17 cellular contexts compared by ENCODE assay signal in genomic region chr2:12243381-12243780, GRCh38.
A peak's percentile ranks its signal among the peaks of the same experiment; 100 is the strongest.
DNase-seq lines count a peak whose midpoint lies in the region; TF ChIP-seq lines count a peak whose summit lies in the region.
"Had no signal": no experiment of that assay in that cellular context is flagged by ENCODE, and none has a peak within 500 bp of the region (broad histone marks: within the 10 kb centered on the region; RNA-seq: fewer than 3 reads in every experiment).

No MANE protein-coding gene starts in this region.

- no peaks in the 10 kb centered on the region for H3K79me2 ChIP-seq in Loucy (ENCODE audit: insufficient read depth, low read length)
- no peaks in the 10 kb centered on the region for H3K79me2 ChIP-seq in neural progenitor cell (ENCODE audit: low read depth)
- H3K79me2 ChIP-seq in trophoblast cell (ENCODE audit: control insufficient read depth, insufficient read depth, low read length, poor library complexity): no peaks in the 10 kb centered on the region

- no peak overlapping the region for H4K8ac ChIP-seq in trophoblast cell (ENCODE audit: low read depth, low read length)

- no peak overlapping the region for H2BK12ac ChIP-seq in trophoblast cell (ENCODE audit: low read length)

- CTCF ChIA-PET in CD8-positive, alpha-beta memory T cell (lab: Charles Lee): no interaction called here

- H3K27me3 ChIP-seq in Loucy (ENCODE audit: insufficient read depth, low read length, poor library complexity, severe bottlenecking) (no peaks in the 10 kb centered on the region), neural progenitor cell (no peaks in the 10 kb centered on the region), trophoblast cell (ENCODE audit: insufficient read depth, low read length) (no peaks in the 10 kb centered on the region)
- H3K27me3 ChIP-seq in CD8-positive, alpha-beta memory T cell (ENCODE audit: insufficient read depth, low read length, poor library complexity, severe bottlenecking): no peaks in the 10 kb centered on the region

- H4K20me1 ChIP-seq in Loucy (ENCODE audit: insufficient read depth, low read length, poor library complexity, severe bottlenecking) (no peaks in the 10 kb centered on the region), neural progenitor cell (ENCODE audit: low read depth) (no peaks in the 10 kb centered on the region)

- no peak overlapping the region for H3K4me3 ChIP-seq in AG10803 (ENCODE audit: low read length)
- no peak overlapping the region for H3K4me3 ChIP-seq in Loucy (ENCODE audit: low read length, poor library complexity, severe bottlenecking)
- H3K4me3 ChIP-seq in neural progenitor cell: no peak overlapping the region
- H3K4me3 ChIP-seq in trophoblast cell (ENCODE audit: low read depth, low read length): no peak overlapping the region
- H3K4me3 ChIP-seq in CD8-positive, alpha-beta memory T cell (ENCODE audit: low read length): no peak overlapping the region
- H3K4me3 ChIP-seq: GM12878 had no signal

- H3K9me3 Mint-ChIP-seq in neural progenitor cell: no peaks in the 10 kb centered on the region
- no peaks in the 10 kb centered on the region for H3K9me3 Mint-ChIP-seq in CD8-positive, alpha-beta memory T cell
- H3K9me3 Mint-ChIP-seq: CD4-positive, alpha-beta T cell; IgD-negative memory B cell had no signal

- H3K23ac ChIP-seq in trophoblast cell (ENCODE audit: low read length): no peak overlapping the region

- no peaks in the 10 kb centered on the region for H3K9me2 ChIP-seq in Loucy (replicated peaks; ENCODE audit: low read depth, low read length)

- WGBS in trophoblast cell (ENCODE audit: extremely low coverage, insufficient coverage, insufficient read length): no CpG with 5 or more reads among the region's 2 CpGs

- H2AFZ ChIP-seq in Loucy (ENCODE audit: low read length) (0 out of 2 replicates have a peak overlapping the region, but pooled peaks have one; percentile 4), neural progenitor cell (replicated peaks) (peak overlapping the region; percentile 52), trophoblast cell (ENCODE audit: insufficient read depth, low read length, poor library complexity) (no peak overlapping the region)

- no peak overlapping the region for H2BK120ac ChIP-seq in trophoblast cell (ENCODE audit: insufficient read depth, low read length, poor library complexity)

- H3K27ac ChIP-seq in neural progenitor cell (no peak overlapping the region), trophoblast cell (ENCODE audit: low read depth, low read length) (no peak overlapping the region)
- H3K27ac ChIP-seq in CD8-positive, alpha-beta memory T cell (ENCODE audit: low read depth, low read length): no peak overlapping the region
- H3K27ac ChIP-seq: C4-2B had no signal

- no peaks in the 10 kb centered on the region for H3K27me3 Mint-ChIP-seq in neural progenitor cell (ENCODE audit: insufficient read depth, low read depth)
- peaks cover 3 to 4% of the 10 kb centered on the region in 2 donors for H3K27me3 Mint-ChIP-seq in CD8-positive, alpha-beta memory T cell
- H3K27me3 Mint-ChIP-seq: CD4-positive, alpha-beta T cell had no signal

- H3K79me1 ChIP-seq in trophoblast cell (ENCODE audit: low read length): no peaks in the 10 kb centered on the region

- no peak for TF ChIP-seq CTCF in AG10803 (conservative IDR thresholded peaks at IDR 0.05; ENCODE audit: low read length)
- no peak for TF ChIP-seq CTCF in Loucy (conservative IDR thresholded peaks at IDR 0.05; ENCODE audit: low read length)
- TF ChIP-seq CTCF in neural progenitor cell (IDR thresholded peaks at IDR 0.05): no peak

- no peaks in the 10 kb centered on the region for H3K36me3 Mint-ChIP-seq in neural progenitor cell
- H3K36me3 Mint-ChIP-seq in CD8-positive, alpha-beta memory T cell: peaks cover 0 to 5% (median 0%) of the 10 kb centered on the region in 3 donors
- H3K36me3 Mint-ChIP-seq: IgD-negative memory B cell had no signal

- no peak overlapping the region for H4K91ac ChIP-seq in trophoblast cell (ENCODE audit: low read depth, low read length)

- H3K9ac ChIP-seq in Loucy (ENCODE audit: low read depth, low read length, poor library complexity, severe bottlenecking): no peak overlapping the region
- H3K9ac ChIP-seq in neural progenitor cell: no peak overlapping the region
- no peak overlapping the region for H3K9ac ChIP-seq in trophoblast cell (ENCODE audit: low read length)

- H3K9me3 ChIP-seq in Loucy (ENCODE audit: insufficient read depth, low read depth, low read length) (no peaks in the 10 kb centered on the region), neural progenitor cell (ENCODE audit: low read depth) (no peaks in the 10 kb centered on the region), trophoblast cell (ENCODE audit: insufficient read depth, low read depth, low read length) (no peaks in the 10 kb centered on the region)
- H3K9me3 ChIP-seq in CD8-positive, alpha-beta memory T cell (ENCODE audit: low read length): no peaks in the 10 kb centered on the region

- H3K18ac ChIP-seq in trophoblast cell (ENCODE audit: low read length): no peak overlapping the region

- no peaks in the 10 kb centered on the region for H3F3A ChIP-seq in Loucy (ENCODE audit: low read depth)
- H3F3A ChIP-seq in neural progenitor cell (ENCODE audit: low read depth): no peaks in the 10 kb centered on the region

- H2BK5ac ChIP-seq in trophoblast cell (ENCODE audit: low read depth, low read length, poor library complexity): no peak overlapping the region

- H3K14ac ChIP-seq in trophoblast cell (ENCODE audit: low read length): no peak overlapping the region

- peak; percentile 37 for DNase-seq in AG10803 (ENCODE audit: low read depth)
- peak; percentile 25 for DNase-seq in astrocyte of the hippocampus (ENCODE audit: low read depth, low spot score)
- DNase-seq in neural progenitor cell (ENCODE audit: low spot score): no peak
- DNase-seq in posterior vena cava (ENCODE audit: low spot score): no peak
- no peak for DNase-seq in NOMO-1 treated with dmso at 0.1 percent for 144 hours (lab: John Stamatoyannopoulos, UW; ENCODE audit: unreplicated experiment)
- no peak for DNase-seq in trophoblast cell
- DNase-seq in CD8-positive, alpha-beta memory T cell: no peak
- DNase-seq: 8988T; AML-193; CD4-positive, alpha-beta T cell; DMS153; DMS79; KBM-7 had no signal

- H3K4me3 Mint-ChIP-seq in neural progenitor cell: no peak overlapping the region
- no peak overlapping the region for H3K4me3 Mint-ChIP-seq in CD8-positive, alpha-beta memory T cell
- H3K4me3 Mint-ChIP-seq: CD4-positive, alpha-beta T cell; IgD-negative memory B cell had no signal

- no peak overlapping the region for H4K12ac ChIP-seq in trophoblast cell (ENCODE audit: low read depth, low read length)

- POLR2A ChIA-PET in CD8-positive, alpha-beta memory T cell (lab: Charles Lee): no interaction called here

- intact Hi-C loops in posterior vena cava (cut with DNase I): no loop called here

- no peak overlapping the region for H3K27ac Mint-ChIP-seq in neural progenitor cell
- H3K27ac Mint-ChIP-seq in CD8-positive, alpha-beta memory T cell: no peak overlapping the region
- H3K27ac Mint-ChIP-seq: CD4-positive, alpha-beta T cell; IgD-negative memory B cell had no signal

- no peaks in the 10 kb centered on the region for H3K4me1 ChIP-seq in Loucy (ENCODE audit: insufficient read depth, low read length, poor library complexity, severe bottlenecking)
- H3K4me1 ChIP-seq in neural progenitor cell: no peaks in the 10 kb centered on the region
- no peaks in the 10 kb centered on the region for H3K4me1 ChIP-seq in trophoblast cell (ENCODE audit: control insufficient read depth in 1 of 2, insufficient read depth in 2 of 2, low read length in 2 of 2)
- H3K4me1 ChIP-seq in CD8-positive, alpha-beta memory T cell (ENCODE audit: insufficient read depth, low read length): no peaks in the 10 kb centered on the region

- H3K4ac ChIP-seq in trophoblast cell (ENCODE audit: low read depth, low read length): no peak overlapping the region

- H3K36me3 ChIP-seq in Loucy (ENCODE audit: insufficient read depth, low read length) (no peaks in the 10 kb centered on the region), neural progenitor cell (no peaks in the 10 kb centered on the region), trophoblast cell (ENCODE audit: control insufficient read depth in 1 of 2, insufficient read depth in 2 of 2, low read length in 2 of 2) (no peaks in the 10 kb centered on the region)
- no peaks in the 10 kb centered on the region for H3K36me3 ChIP-seq in CD8-positive, alpha-beta memory T cell (ENCODE audit: insufficient read depth, low read length)

- no peak overlapping the region for H3K4me2 ChIP-seq in Loucy (ENCODE audit: low read depth, low read length, poor library complexity, severe bottlenecking)
- H3K4me2 ChIP-seq in neural progenitor cell: no peak overlapping the region
- H3K4me2 ChIP-seq in trophoblast cell (ENCODE audit: low read length): no peak overlapping the region

- no peak overlapping the region for H2AK5ac ChIP-seq in trophoblast cell (ENCODE audit: low read length)

- H3K4me1 Mint-ChIP-seq in neural progenitor cell: no peaks in the 10 kb centered on the region
- H3K4me1 Mint-ChIP-seq in CD8-positive, alpha-beta memory T cell: no peaks in the 10 kb centered on the region

Comparison
In these comparisons a context has a peak if more than half of its experiments do, and no peak if none do; other contexts are left out.
1. DNase-seq: peak in AG10803 (single experiment) and astrocyte of the hippocampus (single experiment); none in neural progenitor cell (single experiment), posterior vena cava (single experiment), NOMO-1 treated with dmso at 0.1 percent for 144 hours (single experiment), trophoblast cell (0 of 2) and CD8-positive, alpha-beta memory T cell (0 of 5).